ENCODE assay signal across 21 cellular contexts in the genomic region with DNA sequence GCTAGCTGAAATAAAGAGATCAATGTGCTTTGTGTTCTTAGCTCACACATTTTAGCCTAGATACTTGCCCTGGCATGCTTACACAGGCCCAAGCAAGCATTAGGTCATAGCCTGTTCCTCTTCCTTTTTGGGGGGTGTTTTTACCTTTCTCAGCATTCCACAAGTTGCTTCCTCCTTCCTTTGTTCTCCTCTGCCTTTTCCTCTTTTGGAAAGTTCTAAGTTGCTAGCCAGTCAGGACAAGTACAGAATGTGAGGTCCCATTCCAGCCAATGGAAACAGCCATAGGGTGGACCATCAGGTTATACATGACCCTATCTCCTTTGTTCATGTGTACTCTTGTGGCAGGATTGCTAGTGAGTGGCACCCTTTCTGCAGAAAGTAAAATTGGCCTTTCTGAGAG.
DNase-seq lines count a peak whose midpoint lies in the region; ATAC-seq, FAIRE-seq and TF ChIP-seq lines count a peak whose summit lies in the region.
"Had no signal": no experiment of that assay in that cellular context is flagged by ENCODE, and none has a peak within 500 bp of the region (broad histone marks: within the 10 kb centered on the region; RNA-seq: fewer than 3 reads in every experiment).

No MANE protein-coding gene starts in this region.

- POLR2A ChIA-PET in CD8-positive, alpha-beta T cell (lab: Charles Lee), result no interaction called here

- H2AFZ ChIP-seq in neural progenitor cell (replicated peaks), result peak overlapping the region; percentile 38

- no peaks in the 10 kb centered on the region for H3K79me2 ChIP-seq in neural progenitor cell (ENCODE audit: low read depth)

- peak overlapping the region; percentile 17 for H3K27ac ChIP-seq in epithelial cell of prostate
- no peak overlapping the region for H3K27ac ChIP-seq in neural progenitor cell
- no peak overlapping the region for H3K27ac ChIP-seq in CD8-positive, alpha-beta T cell (ENCODE audit: low read depth, low read length)

- H4K20me1 ChIP-seq in neural progenitor cell (ENCODE audit: low read depth), result no peaks in the 10 kb centered on the region

- CTCF ChIA-PET in CD8-positive, alpha-beta T cell (lab: Charles Lee), result no interaction called here

- no peak overlapping the region for H3K4me3 Mint-ChIP-seq in neural progenitor cell
- no peak overlapping the region for H3K4me3 Mint-ChIP-seq in CD8-positive, alpha-beta T cell
- H3K4me3 Mint-ChIP-seq: CD4-positive, CD25-positive, alpha-beta regulatory T cell; H9 had no signal

- DNase-seq in KBM-7, result peak; percentile 3
- peak; percentile 69 for DNase-seq in bronchial epithelial cell (ENCODE audit: low read depth)
- no peak for DNase-seq in epithelial cell of prostate (ENCODE audit: low read depth, low spot score)
- no peak for DNase-seq in neural progenitor cell (ENCODE audit: low spot score)
- no peak for DNase-seq in CD8-positive, alpha-beta T cell
- DNase-seq in activated CD8-positive, alpha-beta memory T cell treated with anti-CD3 and anti-CD28 coated beads, Interleukin-2, amount 50 U/mL, for 48 hours, result no peak
- DNase-seq: ACHN; BE2C; C1 segment of cervical spinal cord; Caco-2; CD4-positive, CD25-positive, alpha-beta regulatory T cell; DMS79; GDM1; GOT3; H9; IMR-90 had no signal

- H3K27me3 ChIP-seq in bronchial epithelial cell (ENCODE audit: control insufficient read depth, insufficient read depth, low read length), result no peaks in the 10 kb centered on the region
- H3K27me3 ChIP-seq in neural progenitor cell, result no peaks in the 10 kb centered on the region
- H3K27me3 ChIP-seq in CD8-positive, alpha-beta T cell (ENCODE audit: insufficient read depth, low read length), result no peaks in the 10 kb centered on the region
- H3K27me3 ChIP-seq: BE2C had no signal

- H3K27ac Mint-ChIP-seq in neural progenitor cell, result no peak overlapping the region
- H3K27ac Mint-ChIP-seq in CD8-positive, alpha-beta T cell, result no peak overlapping the region
- H3K27ac Mint-ChIP-seq: CD4-positive, CD25-positive, alpha-beta regulatory T cell had no signal

- H3K9me3 ChIP-seq in neural progenitor cell (ENCODE audit: low read depth), result no peaks in the 10 kb centered on the region
- H3K9me3 ChIP-seq in CD8-positive, alpha-beta T cell (ENCODE audit: low read length), result no peaks in the 10 kb centered on the region
- H3K9me3 ChIP-seq: BE2C, Caco-2 had no signal

- no peak for TF ChIP-seq POLR2A in GM18505 (IDR thresholded peaks at IDR 0.05; ENCODE audit: borderline replicate concordance, extremely low read depth, insufficient read depth, insufficient read length)

- FAIRE-seq in bronchial epithelial cell (lab: Jason Lieb, UNC), result peak; percentile 13
- FAIRE-seq: D721Med, GM12892, HTR-8/SVneo, K562 had no signal

- intact Hi-C loops in CD8-positive, alpha-beta T cell (cut with DNase I, micrococcal nuclease), result no loop called here

- in situ Hi-C loops in KBM-7 (cut with MboI; ENCODE audit: low pct_unique_long_range_greater_than_20kb, low sequenced_read_pairs), result no loop called here

- TF ChIP-seq CTCF in bronchial epithelial cell (IDR thresholded peaks at IDR 0.05; ENCODE audit: insufficient read depth, low read length, severe bottlenecking) (no peak), neural progenitor cell (IDR thresholded peaks at IDR 0.05) (no peak)
- TF ChIP-seq CTCF in CD8-positive, alpha-beta T cell (IDR thresholded peaks at IDR 0.05), result no peak

- H3K36me3 Mint-ChIP-seq in neural progenitor cell, result no peaks in the 10 kb centered on the region
- H3K36me3 Mint-ChIP-seq in CD8-positive, alpha-beta T cell, result no peaks in the 10 kb centered on the region
- H3K36me3 Mint-ChIP-seq: CD4-positive, CD25-positive, alpha-beta regulatory T cell had no signal

- no peaks in the 10 kb centered on the region for H3K4me1 ChIP-seq in neural progenitor cell
- H3K4me1 ChIP-seq in CD8-positive, alpha-beta T cell (ENCODE audit: insufficient read depth, low read length), result no peaks in the 10 kb centered on the region
- H3K4me1 ChIP-seq: BE2C, Caco-2 had no signal

- H3K4me1 Mint-ChIP-seq in neural progenitor cell, result no peaks in the 10 kb centered on the region
- no peaks in the 10 kb centered on the region for H3K4me1 Mint-ChIP-seq in CD8-positive, alpha-beta T cell (ENCODE audit: low read depth)
- H3K4me1 Mint-ChIP-seq: CD4-positive, CD25-positive, alpha-beta regulatory T cell; H9 had no signal

- H3K4me2 ChIP-seq in neural progenitor cell, result no peak overlapping the region

- H3K27me3 Mint-ChIP-seq in neural progenitor cell (ENCODE audit: insufficient read depth, low read depth), result no peaks in the 10 kb centered on the region
- H3K27me3 Mint-ChIP-seq in CD8-positive, alpha-beta T cell (ENCODE audit: low read depth), result no peaks in the 10 kb centered on the region
- H3K27me3 Mint-ChIP-seq: CD4-positive, CD25-positive, alpha-beta regulatory T cell had no signal

- H3K9ac ChIP-seq in neural progenitor cell, result no peak overlapping the region

- ATAC-seq in CD8-positive, alpha-beta T cell, result no peak
- no peak for ATAC-seq in GM18505 (IDR thresholded peaks at IDR 0.05; ENCODE audit: unreplicated experiment)
- ATAC-seq: K562 had no signal

- H3K4me3 ChIP-seq in bronchial epithelial cell (ENCODE audit: low read depth, low read length) (no peak overlapping the region), neural progenitor cell (no peak overlapping the region)
- no peak overlapping the region for H3K4me3 ChIP-seq in CD8-positive, alpha-beta T cell (ENCODE audit: low read depth, low read length)
- H3K4me3 ChIP-seq: K562 had no signal

- H3K9me3 Mint-ChIP-seq in neural progenitor cell, result no peaks in the 10 kb centered on the region
- peaks cover 6% of the 10 kb centered on the region for H3K9me3 Mint-ChIP-seq in CD8-positive, alpha-beta T cell

- H3K36me3 ChIP-seq in bronchial epithelial cell (ENCODE audit: control insufficient read depth, insufficient read depth, low read length) (no peaks in the 10 kb centered on the region), neural progenitor cell (no peaks in the 10 kb centered on the region)
- no peaks in the 10 kb centered on the region for H3K36me3 ChIP-seq in CD8-positive, alpha-beta T cell (ENCODE audit: insufficient read depth, low read length)
- H3K36me3 ChIP-seq: BE2C had no signal

- H3F3A ChIP-seq in neural progenitor cell (ENCODE audit: low read depth), result no peaks in the 10 kb centered on the region

Comparison
In these comparisons a context has a peak if more than half of its experiments do, and no peak if none do; other contexts are left out.
1. DNase-seq: peak in KBM-7 (single experiment) and bronchial epithelial cell (single experiment); none in epithelial cell of prostate (single experiment), neural progenitor cell (single experiment), CD8-positive, alpha-beta T cell (0 of 7) and activated CD8-positive, alpha-beta memory T cell treated with anti-CD3 and anti-CD28 coated beads, Interleukin-2, amount 50 U/mL, for 48 hours (single experiment).